Comparison of ENCODE assay signal across 8 cellular contexts in the genomic region with DNA sequence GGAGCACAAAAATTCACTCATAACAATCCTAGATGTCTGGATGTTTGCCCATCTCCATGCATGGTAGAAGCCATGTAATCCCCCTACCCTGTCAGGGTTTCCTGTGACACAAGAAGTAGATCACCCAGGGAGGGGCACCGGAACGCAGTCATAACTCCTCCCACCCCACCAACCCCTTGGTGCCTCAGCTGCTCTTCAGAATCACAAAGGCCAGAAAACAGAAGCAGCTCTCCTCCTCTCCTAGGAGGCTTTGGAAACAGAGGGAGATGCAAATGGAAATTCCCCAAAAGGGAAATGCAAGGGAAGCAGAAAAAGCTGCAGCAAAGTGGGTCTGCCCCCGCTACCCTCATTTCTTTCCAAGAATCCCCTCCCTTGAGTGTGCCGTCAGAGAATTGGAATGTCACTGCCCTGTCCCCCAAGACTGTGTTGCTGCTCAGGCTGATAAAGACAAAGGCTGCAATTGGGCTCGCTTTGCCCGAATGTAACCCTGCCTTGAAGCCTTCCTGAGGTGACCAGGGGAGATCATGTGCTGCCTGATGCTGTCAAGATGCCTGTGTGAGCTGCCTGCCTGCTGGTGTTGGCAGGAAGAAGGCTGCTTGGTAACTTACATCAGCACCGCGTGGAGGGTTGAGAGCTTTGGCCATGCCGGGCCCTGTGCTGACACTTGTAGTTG.
DNase-seq lines count a peak whose midpoint lies in the region; ATAC-seq and TF ChIP-seq lines count a peak whose summit lies in the region.

No MANE protein-coding gene starts in this region.

- in situ Hi-C loops in mammary epithelial cell (cut with MboI; ENCODE audit: low sequenced_read_pairs in 2 of 2), result no loop called here

- H3K27ac ChIP-seq in breast epithelium, result peak overlapping the region; percentile 93 to 96
- H3K27ac ChIP-seq in mammary epithelial cell (ENCODE audit: insufficient read depth, low read depth, low read length), result no peak overlapping the region
- peak overlapping the region; percentile 19 for H3K27ac ChIP-seq in colonic mucosa
- peak overlapping the region in 4 of 5 donors; percentile 92 to 97 (median 95) for H3K27ac ChIP-seq in stomach

- peak; percentile 58 for TF ChIP-seq EP300 in stomach (IDR thresholded peaks at IDR 0.05)

- TF ChIP-seq CTCF in breast epithelium (IDR thresholded peaks at IDR 0.05) (no peak), mammary epithelial cell (conservative IDR thresholded peaks at IDR 0.05 in 1 of 2, IDR thresholded peaks at IDR 0.05 in 1 of 2; ENCODE audit: extremely low read depth in 1 of 2, insufficient read depth in 1 of 2, low read depth in 1 of 2, low read length in 2 of 2) (no peak), colonic mucosa (IDR thresholded peaks at IDR 0.05) (no peak), stomach (IDR thresholded peaks at IDR 0.05) (no peak)

- TF ChIP-seq POLR2A in breast epithelium (IDR thresholded peaks at IDR 0.05), result no peak
- TF ChIP-seq POLR2A in stomach (IDR thresholded peaks at IDR 0.05), result no peak

- CTCF ChIA-PET in mammary epithelial cell (lab: Charles Lee; ENCODE audit: low non-redundant PET), result no interaction called here

- WGBS in mammary epithelial cell (ENCODE audit: low coverage, missing lambda C conversion rate), result 97% methylated on average over 6 of the region's 9 CpGs
- WGBS in stomach, 5 donors, result 14 to 42% (median 27%) methylated on average over 9 of the region's 9 CpGs

- H3K79me2 ChIP-seq in mammary epithelial cell (ENCODE audit: insufficient read depth, low read length), result no peaks in the 10 kb centered on the region

- peak; percentile 52 to 54 for DNase-seq in breast epithelium (ENCODE audit: low spot score in 2 of 2)
- no peak for DNase-seq in mammary epithelial cell
- peak; percentile 46 for DNase-seq in colonic mucosa
- peak; percentile 53 for DNase-seq in left lobe of liver (ENCODE audit: low spot score)
- DNase-seq in stomach, result peak; percentile 52
- DNase-seq in activated CD4-positive, alpha-beta T cell treated with anti-CD3 and anti-CD28 coated beads for 4 hours, result no peak

- no peak overlapping the region for H3K4me3 ChIP-seq in breast epithelium
- H3K4me3 ChIP-seq in mammary epithelial cell (replicated peaks in 1 of 3; ENCODE audit: insufficient read depth in 1 of 3, low read depth in 2 of 3, low read length in 3 of 3), result no peak overlapping the region
- H3K4me3 ChIP-seq in colonic mucosa, result no peak overlapping the region
- H3K4me3 ChIP-seq in stomach, result no peak overlapping the region

- no peaks in the 10 kb centered on the region for H3K9me3 ChIP-seq in breast epithelium
- H3K9me3 ChIP-seq in mammary epithelial cell (replicated peaks; ENCODE audit: insufficient read depth, low read length), result no peaks in the 10 kb centered on the region
- H3K9me3 ChIP-seq in colonic mucosa, result no peaks in the 10 kb centered on the region
- H3K9me3 ChIP-seq in stomach, result no peaks in the 10 kb centered on the region

- H3K4me1 ChIP-seq in breast epithelium, result peaks cover 0 to 14% of the 10 kb centered on the region in 2 donors
- peaks cover 13% of the 10 kb centered on the region for H3K4me1 ChIP-seq in mammary epithelial cell (ENCODE audit: insufficient read depth, low read length)
- peaks cover 11% of the 10 kb centered on the region for H3K4me1 ChIP-seq in colonic mucosa
- peaks cover 35 to 48% (median 42%) of the 10 kb centered on the region in 4 donors for H3K4me1 ChIP-seq in stomach

- intact Hi-C loops in breast epithelium (cut with DNase I; ENCODE audit: low total_unique reads), result loop anchor here (2.0 kb wide), 1 partner anchor 71 kb away; no protein-coding TSS in a partner anchor
- intact Hi-C loops in mammary epithelial cell (cut with micrococcal nuclease), result loop anchor here (5.0 to 10.0 kb wide), 2 partner anchors 129 to 164 kb away; no protein-coding TSS in a partner anchor
- intact Hi-C loops in colonic mucosa (cut with DNase I), result no loop called here
- intact Hi-C loops in stomach (cut with DNase I; ENCODE audit: low total_unique reads), result loop anchor here (5.0 to 10.0 kb wide), 2 partner anchors 66 to 71 kb away; a partner anchor contains a TSS

- no peak overlapping the region for H3K4me2 ChIP-seq in mammary epithelial cell (ENCODE audit: insufficient read depth, low read depth, low read length)

- H2AFZ ChIP-seq in mammary epithelial cell (ENCODE audit: low read depth, low read length), result no peak overlapping the region

- dilution Hi-C loops in mammary epithelial cell (cut with HindIII; ENCODE audit: low sequenced_read_pairs), result no loop called here

- H3K36me3 ChIP-seq in breast epithelium (no peaks in the 10 kb centered on the region), mammary epithelial cell (ENCODE audit: insufficient read depth, low read length) (no peaks in the 10 kb centered on the region), colonic mucosa (no peaks in the 10 kb centered on the region), stomach (no peaks in the 10 kb centered on the region)

- ATAC-seq in left lobe of liver (peak; percentile 15), HG03520 (IDR thresholded peaks at IDR 0.05; ENCODE audit: unreplicated experiment) (no peak), GM18868 (IDR thresholded peaks at IDR 0.05; ENCODE audit: unreplicated experiment) (no peak)

- H3K9ac ChIP-seq in mammary epithelial cell (ENCODE audit: insufficient read depth, low read length), result no peak overlapping the region
- H3K9ac ChIP-seq in colonic mucosa (ENCODE audit: low read depth in 2 of 2, low read length in 2 of 2), result peak overlapping the region in 1 of 2 donors; percentile 9

- H3K27me3 ChIP-seq in breast epithelium (no peaks in the 10 kb centered on the region), mammary epithelial cell (ENCODE audit: insufficient read depth, low read length) (no peaks in the 10 kb centered on the region), colonic mucosa (no peaks in the 10 kb centered on the region), stomach (no peaks in the 10 kb centered on the region)

- no peaks in the 10 kb centered on the region for H4K20me1 ChIP-seq in mammary epithelial cell (ENCODE audit: insufficient read depth, low read length)

- BruUV-seq in mammary epithelial cell (replicated peaks; lab: Mats Ljungman, UMichigan), result no TSS peak

Comparison
In these comparisons a context has a peak if more than half of its experiments do, and no peak if none do; other contexts are left out.
1. DNase-seq: peak in breast epithelium (2 of 2), colonic mucosa (single experiment), left lobe of liver (single experiment) and stomach (single experiment); none in mammary epithelial cell (single experiment) and activated CD4-positive, alpha-beta T cell treated with anti-CD3 and anti-CD28 coated beads for 4 hours (0 of 2).